In the genomic region with DNA sequence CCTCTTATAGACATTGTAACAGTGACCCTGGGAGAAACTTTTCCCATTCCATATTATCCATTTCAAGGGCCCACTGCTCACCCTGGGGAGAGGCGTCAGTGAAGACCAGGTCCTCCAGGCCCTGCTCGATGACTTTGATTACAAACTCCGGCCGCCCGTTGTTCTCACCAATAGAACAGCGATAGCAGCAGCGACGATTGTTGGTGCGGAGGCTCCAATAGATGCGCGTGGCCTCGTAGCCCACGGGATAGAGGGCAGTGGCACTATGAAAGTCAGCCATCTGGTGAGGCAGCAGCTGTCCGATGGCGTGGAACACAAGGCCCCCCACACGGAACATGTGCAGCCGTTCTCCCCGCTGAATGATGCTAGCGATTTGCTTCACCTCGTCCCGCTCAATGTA, we compare ENCODE assay signal across 20 cellular contexts. TPM values are rescaled to one million over a fixed set of nuclear protein-coding genes. Genes with fewer than 3 reads are reported as not detected.
DNase-seq lines count a peak whose midpoint lies in the region; ATAC-seq and TF ChIP-seq lines count a peak whose summit lies in the region.
"Had no signal": no experiment of that assay in that cellular context is flagged by ENCODE, and none has a peak within 500 bp of the region (broad histone marks: within the 10 kb centered on the region; RNA-seq: fewer than 3 reads in every experiment).

No MANE protein-coding gene starts in this region.

- no peaks in the 10 kb centered on the region for H3K9me3 Mint-ChIP-seq in activated T-cell treated with anti-CD3 and anti-CD28 coated beads, Interleukin-2, amount 50 U/mL, for 72 hours
- no peaks in the 10 kb centered on the region for H3K9me3 Mint-ChIP-seq in central memory CD8-positive, alpha-beta T cell

- H2AFZ ChIP-seq in osteoblast (ENCODE audit: low read length): no peak overlapping the region
- H2AFZ ChIP-seq: GM23248 had no signal

- H3K27ac Mint-ChIP-seq in activated T-cell treated with anti-CD3 and anti-CD28 coated beads, Interleukin-2, amount 50 U/mL, for 72 hours: peak overlapping the region; percentile 11
- peak overlapping the region; percentile 53 for H3K27ac Mint-ChIP-seq in central memory CD8-positive, alpha-beta T cell (ENCODE audit: low read depth)

- no peak overlapping the region for H3K4me2 ChIP-seq in osteoblast (ENCODE audit: insufficient read depth, low read length)
- H3K4me2 ChIP-seq: A549, BLaER1 had no signal

- intact Hi-C loops in mucosa of descending colon (cut with DNase I, micrococcal nuclease): no loop called here

- peaks cover 93% of the 10 kb centered on the region for H3K36me3 ChIP-seq in osteoblast (ENCODE audit: insufficient read depth, low read length)
- H3K36me3 ChIP-seq in mucosa of descending colon (ENCODE audit: low read depth): peaks cover 25% of the 10 kb centered on the region

- H3K27me3 Mint-ChIP-seq in activated T-cell treated with anti-CD3 and anti-CD28 coated beads, Interleukin-2, amount 50 U/mL, for 72 hours (ENCODE audit: low read depth): no peaks in the 10 kb centered on the region
- no peaks in the 10 kb centered on the region for H3K27me3 Mint-ChIP-seq in central memory CD8-positive, alpha-beta T cell

- H3K4me3 Mint-ChIP-seq in activated T-cell treated with anti-CD3 and anti-CD28 coated beads, Interleukin-2, amount 50 U/mL, for 72 hours: no peak overlapping the region
- H3K4me3 Mint-ChIP-seq in central memory CD8-positive, alpha-beta T cell: no peak overlapping the region

- peaks cover 4 to 11% of the 10 kb centered on the region in 2 donors for H3K36me3 Mint-ChIP-seq in activated T-cell treated with anti-CD3 and anti-CD28 coated beads, Interleukin-2, amount 50 U/mL, for 72 hours (ENCODE audit: insufficient read depth in 2 of 2)
- H3K36me3 Mint-ChIP-seq in central memory CD8-positive, alpha-beta T cell (ENCODE audit: insufficient read depth): peaks cover 44% of the 10 kb centered on the region

- H3K9me3 ChIP-seq in osteoblast (ENCODE audit: low read depth, low read length) (no peaks in the 10 kb centered on the region), mucosa of descending colon (no peaks in the 10 kb centered on the region)
- H3K9me3 ChIP-seq: A549, BLaER1, SJSA1 had no signal

- H3K79me2 ChIP-seq in osteoblast (ENCODE audit: insufficient read depth, low read length): peaks cover 13% of the 10 kb centered on the region

- no peak for ATAC-seq in activated T-cell treated with anti-CD3 and anti-CD28 coated beads, Interleukin-2, amount 50 U/mL, for 72 hours (replicated peaks in 1 of 2)
- ATAC-seq in central memory CD8-positive, alpha-beta T cell (replicated peaks; ENCODE audit: extremely low read depth, poor library complexity, severe bottlenecking): no peak
- ATAC-seq in GM19452 (IDR thresholded peaks at IDR 0.05; ENCODE audit: unreplicated experiment): no peak
- no peak for ATAC-seq in mucosa of descending colon
- ATAC-seq: A549, HCT116, Panc1 had no signal

- no peak for DNase-seq in activated T-cell treated with anti-CD3 and anti-CD28 coated beads, Interleukin-2, amount 50 U/mL, for 72 hours
- no peak for DNase-seq in activated T-cell treated with anti-CD3 and anti-CD28 coated beads for 4 hours
- DNase-seq in central memory CD8-positive, alpha-beta T cell (ENCODE audit: low spot score in 2 of 2): no peak
- DNase-seq in osteoblast (ENCODE audit: insufficient read length, low spot score, missing footprints): peak; percentile 45
- no peak for DNase-seq in H4 (ENCODE audit: low spot score)
- no peak for DNase-seq in mucosa of descending colon
- DNase-seq: DMS79 treated with DMSO at 0.1 percent for 48 hours, GM23248, MM.1S, NCI-H1092 treated with DMSO at 0.1 percent for 48 hours, NCI-H2081, NCI-H446 treated with DMSO at 0.1 percent for 48 hours, NCI-H69 had no signal

- H4K20me1 ChIP-seq in osteoblast (ENCODE audit: insufficient read depth, low read length): peaks cover 7% of the 10 kb centered on the region

- H3K27me3 ChIP-seq in osteoblast (ENCODE audit: insufficient read depth, low read length): no peaks in the 10 kb centered on the region
- H3K27me3 ChIP-seq: BLaER1, SJSA1 had no signal

- H3K4me1 Mint-ChIP-seq in activated T-cell treated with anti-CD3 and anti-CD28 coated beads, Interleukin-2, amount 50 U/mL, for 72 hours (ENCODE audit: low read depth): no peaks in the 10 kb centered on the region
- H3K4me1 Mint-ChIP-seq in central memory CD8-positive, alpha-beta T cell: peaks cover 4% of the 10 kb centered on the region

- H3K4me1 ChIP-seq in osteoblast (ENCODE audit: insufficient read depth, low read length) (no peaks in the 10 kb centered on the region), mucosa of descending colon (ENCODE audit: low read depth) (no peaks in the 10 kb centered on the region)
- H3K4me1 ChIP-seq: A549, BLaER1, SJSA1 had no signal

- H3K4me3 ChIP-seq in osteoblast (ENCODE audit: insufficient read depth, low read length) (no peak overlapping the region), mucosa of descending colon (no peak overlapping the region)
- H3K4me3 ChIP-seq: A549, BLaER1, GM23248, SJSA1 had no signal

- no peak overlapping the region for H3K27ac ChIP-seq in osteoblast (ENCODE audit: low read depth, low read length)
- H3K27ac ChIP-seq: A549, BLaER1, GM23248, SJSA1 had no signal

- TF ChIP-seq CTCF in osteoblast (IDR thresholded peaks at IDR 0.05; ENCODE audit: extremely low read depth, low read depth, low read length) (no peak), mucosa of descending colon (IDR thresholded peaks at IDR 0.05) (no peak)

RNA-seq across cellular contexts. Expression of a gene that starts 7.5 kb away (rescaled TPM):
- total RNA-seq in activated T-cell treated with anti-CD3 and anti-CD28 coated beads, Interleukin-2, amount 50 U/mL, for 72 hours: 10 to 100 TPM; 66.1 to 79.3 TPM
- total RNA-seq in osteoblast (81.3 and 89.0 TPM in 2 replicates), mucosa of descending colon (10 to 100 TPM; 51.5 to 60.1 (median 52.2) TPM)
- total RNA-seq in H4 (2014; rRNA removed; shearing (Covaris generic)): 94.4 and 105 TPM in 2 replicates

RNA-seq across cellular contexts. Expression of a gene that starts 26.9 kb away (rescaled TPM):
- under 1 TPM; 0.25 to 0.38 TPM for total RNA-seq in activated T-cell treated with anti-CD3 and anti-CD28 coated beads, Interleukin-2, amount 50 U/mL, for 72 hours
- total RNA-seq in osteoblast (under 0.01 and 0.29 TPM in 2 replicates), mucosa of descending colon (under 1 TPM in 1 of 3 donors, not detected in 2; 0.12 TPM)
- total RNA-seq in H4 (2014; rRNA removed; shearing (Covaris generic)): 0.06 and 0.14 TPM in 2 replicates
- total RNA-seq: GM23248 had no signal

RNA-seq across cellular contexts. Expression of a gene that starts 34.5 kb away (rescaled TPM):
- 10 to 100 TPM; 68.6 to 84.2 TPM for total RNA-seq in activated T-cell treated with anti-CD3 and anti-CD28 coated beads, Interleukin-2, amount 50 U/mL, for 72 hours
- total RNA-seq in osteoblast: 24.6 and 28.6 TPM in 2 replicates
- total RNA-seq in H4 (2014; rRNA removed; shearing (Covaris generic)): 6.9 and 9.4 TPM in 2 replicates
- total RNA-seq in mucosa of descending colon: 100 to 1,000 TPM in 1 of 3 donors, 10 to 100 TPM in 2; 83.3 to 102 (median 88.5) TPM

RNA-seq across cellular contexts. Expression of a gene that starts 43.7 kb away (rescaled TPM):
- 10 to 100 TPM; 20.6 to 28.3 TPM for total RNA-seq in activated T-cell treated with anti-CD3 and anti-CD28 coated beads, Interleukin-2, amount 50 U/mL, for 72 hours
- total RNA-seq in osteoblast (0.72 and 0.88 TPM in 2 replicates), mucosa of descending colon (under 1 TPM; 0.23 to 0.58 (median 0.38) TPM)
- 0.99 and 2.4 TPM in 2 replicates for total RNA-seq in H4 (2014; rRNA removed; shearing (Covaris generic))

RNA-seq across cellular contexts. Expression of a gene that starts 48.0 kb away (rescaled TPM):
- total RNA-seq in activated T-cell treated with anti-CD3 and anti-CD28 coated beads, Interleukin-2, amount 50 U/mL, for 72 hours: under 1 TPM in 1 of 2 donors, not detected in 1; 0.42 TPM
- total RNA-seq in osteoblast: not detected in 2 replicates
- total RNA-seq in H4 (2014; rRNA removed; shearing (Covaris generic)): not detected in 2 replicates
- not detected for total RNA-seq in mucosa of descending colon
- total RNA-seq: GM23248, LHCN-M2, SJSA1 had no signal
